In the genomic region with DNA sequence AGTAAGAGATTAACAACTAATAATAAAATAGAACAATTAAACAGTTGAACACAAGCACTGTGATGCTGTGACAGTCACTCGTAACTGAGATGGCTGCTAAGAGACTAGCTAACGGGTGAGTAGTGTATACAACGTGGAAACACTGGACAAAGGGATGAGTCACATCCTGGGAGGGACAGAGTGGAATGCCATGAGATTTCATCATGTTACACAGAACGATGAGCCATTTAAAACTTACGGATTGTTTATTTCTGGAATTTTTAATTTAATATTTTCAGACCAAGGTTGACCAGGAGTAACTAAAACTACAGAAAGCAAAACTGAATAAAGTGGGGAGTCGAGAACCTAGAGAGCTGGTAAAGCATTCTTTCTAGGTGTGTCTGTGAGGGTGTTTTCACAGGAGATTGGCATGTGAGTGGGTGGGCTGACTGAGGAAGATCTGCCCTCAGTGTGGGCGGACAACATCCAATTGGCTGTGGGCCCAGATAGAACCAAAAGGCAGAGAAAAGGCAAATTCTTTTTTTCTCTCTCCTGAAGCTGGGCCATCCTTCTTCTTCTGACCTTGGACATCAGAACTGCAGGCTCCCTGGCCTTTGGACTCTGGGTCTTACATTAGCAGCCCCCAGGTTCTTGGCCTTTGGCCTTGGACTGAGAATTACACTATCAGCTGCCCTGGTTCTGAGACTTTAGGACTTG, we compare ENCODE assay signal across 8 cellular contexts. TPM values are rescaled to one million over a fixed set of nuclear protein-coding genes. Genes with fewer than 3 reads are reported as not detected.
DNase-seq lines count a peak whose midpoint lies in the region; ATAC-seq and TF ChIP-seq lines count a peak whose summit lies in the region.

No MANE protein-coding gene starts in this region.

- POLR2A ChIA-PET in HEK293T (lab: Yijun Ruan, JAX) = interaction anchor here (0.9 to 4.0 kb wide), 2 partner anchors 14 to 18 kb away, joined by 3 to 20 read pairs; a partner anchor contains a TSS

- no peak overlapping the region for H3K4me3 Mint-ChIP-seq in activated CD8-positive, alpha-beta memory T cell treated with anti-CD3 and anti-CD28 coated beads, Interleukin-2, amount 10 ng/mL, durations not matched to agents 7 days and 5 days

- H3K4me1 Mint-ChIP-seq in activated CD8-positive, alpha-beta memory T cell treated with anti-CD3 and anti-CD28 coated beads, Interleukin-2, amount 10 ng/mL, durations not matched to agents 7 days and 5 days = peaks cover 35% of the 10 kb centered on the region

- peak overlapping the region; percentile 26 for H3K27ac Mint-ChIP-seq in activated CD8-positive, alpha-beta memory T cell treated with anti-CD3 and anti-CD28 coated beads, Interleukin-2, amount 10 ng/mL, durations not matched to agents 7 days and 5 days

- H3K9me3 Mint-ChIP-seq in activated CD8-positive, alpha-beta memory T cell treated with anti-CD3 and anti-CD28 coated beads, Interleukin-2, amount 10 ng/mL, durations not matched to agents 7 days and 5 days (ENCODE audit: low read depth) = no peaks in the 10 kb centered on the region

- H3K36me3 Mint-ChIP-seq in activated CD8-positive, alpha-beta memory T cell treated with anti-CD3 and anti-CD28 coated beads, Interleukin-2, amount 10 ng/mL, durations not matched to agents 7 days and 5 days = peaks cover 1% of the 10 kb centered on the region

- peak; percentile 46 for ATAC-seq in GM21390 (IDR thresholded peaks at IDR 0.05; ENCODE audit: unreplicated experiment)
- no peak for ATAC-seq in activated CD8-positive, alpha-beta memory T cell treated with anti-CD3 and anti-CD28 coated beads, Interleukin-2, amount 10 ng/mL, durations not matched to agents 7 days and 5 days

- DNase-seq in ELF-1 (ENCODE audit: low read depth, low spot score) (peak; percentile 31), HS-5 (ENCODE audit: low read depth) (peak; percentile 96), fibroblast of the conjunctiva (ENCODE audit: low read depth) (peak; percentile 96), putamen (ENCODE audit: low spot score) (peak; percentile 75), activated gamma-delta T cell treated with Interleukin-2 at 50 U/mL for 16 hours (no peak), HEK293T (ENCODE audit: extremely low spot score) (no peak)
- DNase-seq in activated CD8-positive, alpha-beta memory T cell treated with anti-CD3 and anti-CD28 coated beads, Interleukin-2, amount 10 ng/mL, durations not matched to agents 7 days and 5 days = no peak

- no peaks in the 10 kb centered on the region for H3K27me3 Mint-ChIP-seq in activated CD8-positive, alpha-beta memory T cell treated with anti-CD3 and anti-CD28 coated beads, Interleukin-2, amount 10 ng/mL, durations not matched to agents 7 days and 5 days

- CTCF ChIA-PET in activated CD8-positive, alpha-beta memory T cell treated with anti-CD3 and anti-CD28 coated beads, Interleukin-2, amount 10 ng/mL, durations not matched to agents 7 days and 5 days (lab: Charles Lee) = interaction anchor here (1.0 to 2.2 kb wide), 3 partner anchors 8 to 38 kb away, joined by 3 to 7 read pairs (median 5); no protein-coding TSS in a partner anchor
- CTCF ChIA-PET in HEK293T (lab: Yijun Ruan, JAX) = interaction anchor here (1.0 kb wide), 1 partner anchor 38 kb away, joined by 5 read pairs; no protein-coding TSS in a partner anchor

TF ChIP-seq in HEK293T, 16 proteins besides CTCF, POLR2A, EP300 and RAD21:
- no peak for TF ChIP-seq FOXK2 (IDR thresholded peaks at IDR 0.05)
- TF ChIP-seq TARDBP (IDR thresholded peaks at IDR 0.05) = no peak
- no peak for TF ChIP-seq FOXM1 (IDR thresholded peaks at IDR 0.05; ENCODE audit: borderline replicate concordance)
- no peak for TF ChIP-seq BHLHE40 (IDR thresholded peaks at IDR 0.05; ENCODE audit: borderline replicate concordance)
- TF ChIP-seq L3MBTL2 (conservative IDR thresholded peaks at IDR 0.05) = no peak
- TF ChIP-seq SUZ12 (IDR thresholded peaks at IDR 0.05) = no peak
- TF ChIP-seq, protein P1, sequence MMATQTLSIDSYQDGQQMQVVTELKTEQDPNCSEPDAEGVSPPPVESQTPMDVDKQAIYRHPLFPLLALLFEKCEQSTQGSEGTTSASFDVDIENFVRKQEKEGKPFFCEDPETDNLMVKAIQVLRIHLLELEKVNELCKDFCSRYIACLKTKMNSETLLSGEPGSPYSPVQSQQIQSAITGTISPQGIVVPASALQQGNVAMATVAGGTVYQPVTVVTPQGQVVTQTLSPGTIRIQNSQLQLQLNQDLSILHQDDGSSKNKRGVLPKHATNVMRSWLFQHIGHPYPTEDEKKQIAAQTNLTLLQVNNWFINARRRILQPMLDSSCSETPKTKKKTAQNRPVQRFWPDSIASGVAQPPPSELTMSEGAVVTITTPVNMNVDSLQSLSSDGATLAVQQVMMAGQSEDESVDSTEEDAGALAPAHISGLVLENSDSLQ (IDR thresholded peaks at IDR 0.05) = no peak
- no peak for TF ChIP-seq ELF4 (IDR thresholded peaks at IDR 0.05)
- TF ChIP-seq SP1 (IDR thresholded peaks at IDR 0.05) = no peak
- TF ChIP-seq CTBP1 (IDR thresholded peaks at IDR 0.05; ENCODE audit: borderline replicate concordance) = no peak
- no peak for TF ChIP-seq NFRKB (IDR thresholded peaks at IDR 0.05)

RNA-seq across cellular contexts. Expression of a gene that starts 14.6 kb away (rescaled TPM):
- total RNA-seq in activated CD8-positive, alpha-beta memory T cell treated with anti-CD3 and anti-CD28 coated beads, Interleukin-2, amount 10 ng/mL, durations not matched to agents 7 days and 5 days = 1,000 to 10,000 TPM; 3,578 to 3,807 TPM

RNA-seq across cellular contexts. Expression of a gene that starts 39.1 kb away (rescaled TPM):
- 10 to 100 TPM; 30.2 to 32.4 TPM for total RNA-seq in activated CD8-positive, alpha-beta memory T cell treated with anti-CD3 and anti-CD28 coated beads, Interleukin-2, amount 10 ng/mL, durations not matched to agents 7 days and 5 days

RNA-seq across cellular contexts. Expression of a gene that starts 50.9 kb away (rescaled TPM):
- total RNA-seq in activated CD8-positive, alpha-beta memory T cell treated with anti-CD3 and anti-CD28 coated beads, Interleukin-2, amount 10 ng/mL, durations not matched to agents 7 days and 5 days = 10 to 100 TPM; 78.2 to 89.0 TPM

Comparison
In these comparisons a context has a peak if more than half of its experiments do, and no peak if none do; other contexts are left out.
1. DNase-seq: peak in ELF-1 (single experiment), HS-5 (single experiment), fibroblast of the conjunctiva (single experiment) and putamen (single experiment); none in activated CD8-positive, alpha-beta memory T cell treated with anti-CD3 and anti-CD28 coated beads, Interleukin-2, amount 10 ng/mL, durations not matched to agents 7 days and 5 days (single experiment), activated gamma-delta T cell treated with Interleukin-2 at 50 U/mL for 16 hours (single experiment) and HEK293T (single experiment).